28 cellular contexts compared by ENCODE assay signal in genomic region chr5:95050708-95051107, GRCh38.
"Had no signal": no experiment of that assay in that cellular context is flagged by ENCODE, and none has a peak within 500 bp of the region (broad histone marks: within the 10 kb centered on the region; RNA-seq: fewer than 3 reads in every experiment).

No MANE protein-coding gene starts in this region.

- H3K27me3 ChIP-seq: heart right ventricle, left lung, neural progenitor cell, ovary, spleen, testis, tibial artery had no signal

- H3K4me3 ChIP-seq: heart right ventricle, left lung, neural progenitor cell, ovary, psoas muscle, skin epidermis, spleen, testis, tibial artery had no signal

- H3K4me2 ChIP-seq: neural progenitor cell had no signal

- H3K4me1 ChIP-seq: neural progenitor cell, psoas muscle, testis, tibial artery had no signal

- FAIRE-seq: islet of Langerhans had no signal

- ATAC-seq: esophagus mucosa; heart right ventricle; left cardiac atrium; left lung; naive thymus-derived CD4-positive, alpha-beta T cell; psoas muscle; right cardiac atrium; stimulated activated memory B cell treated with anti-CD40 and anti-IgM and Interleukin-4, amounts not matched to agents 10 μg/mL and 1 μg/mL and 100 μg/mL, for 72 hours; stimulated activated naive CD8-positive, alpha-beta T cell treated with anti-CD3 and anti-CD28 coated beads, Interleukin-15, Interleukin-2, amounts not matched to agents 100 U/mL and 50 U/mL, for 24 hours had no signal

- H3K27ac ChIP-seq: epithelial cell of prostate, heart right ventricle, left lung, neural progenitor cell, ovary, psoas muscle, skin epidermis, spleen, testis, tibial artery had no signal

- H2AFZ ChIP-seq: neural progenitor cell had no signal

- H3K9me3 ChIP-seq: heart right ventricle, left lung, ovary, psoas muscle, spleen, testis, tibial artery had no signal

- H3K36me3 ChIP-seq: heart right ventricle, left lung, neural progenitor cell, ovary, spleen, tibial artery had no signal

- DNase-seq: cortex of kidney; effector CD8-positive, alpha-beta T cell; endodermal cell; foreskin melanocyte; glutamatergic neuron; heart right ventricle; hippocampal formation; left cardiac atrium; left lung; mesenchymal stem cell; naive thymus-derived CD4-positive, alpha-beta T cell; nucleus accumbens; ovary; posterior cingulate gyrus; psoas muscle; right cardiac atrium; spleen; stimulated activated CD4-positive, alpha-beta T cell treated with anti-CD3 and anti-CD28 coated beads, Interleukin-4, amount 100 ng/mL, for 4 hours; stimulated activated naive CD8-positive, alpha-beta T cell treated with anti-CD3 and anti-CD28 coated beads, Interleukin-15, Interleukin-2, amounts not matched to agents 100 U/mL and 50 U/mL, for 24 hours; substantia nigra; testis; tibial artery had no signal
